8 cellular contexts compared by ENCODE assay signal in genomic region chr2:112690853-112691390, GRCh38. TPM values are rescaled to one million over a fixed set of nuclear protein-coding genes. Genes with fewer than 3 reads are reported as not detected.
DNase-seq lines count a peak whose midpoint lies in the region; ATAC-seq and TF ChIP-seq lines count a peak whose summit lies in the region.

No MANE protein-coding gene starts in this region.

- H3K4me1 Mint-ChIP-seq in naive thymus-derived CD8-positive, alpha-beta T cell, result peaks cover 4 to 30% (median 15%) of the 10 kb centered on the region in 4 donors

- no peak for TF ChIP-seq EP300 in stomach (IDR thresholded peaks at IDR 0.05)

- TF ChIP-seq CTCF in stomach (IDR thresholded peaks at IDR 0.05), result peak in 5 of 7 experiments; percentile 50 to 93 (median 69)

- no peaks in the 10 kb centered on the region for H3K9me3 Mint-ChIP-seq in naive thymus-derived CD8-positive, alpha-beta T cell

- peaks cover 0 to 2% (median 0%) of the 10 kb centered on the region in 5 donors for H3K27me3 Mint-ChIP-seq in naive thymus-derived CD8-positive, alpha-beta T cell

- intact Hi-C loops in stomach (cut with DNase I; ENCODE audit: low total_unique reads), result no loop called here

- no peak for TF ChIP-seq POLR2A in stomach (IDR thresholded peaks at IDR 0.05)

- no peaks in the 10 kb centered on the region for H3K36me3 Mint-ChIP-seq in naive thymus-derived CD8-positive, alpha-beta T cell

- peak overlapping the region in 9 of 10 donors; percentile 18 to 87 (median 49) for H3K27ac Mint-ChIP-seq in naive thymus-derived CD8-positive, alpha-beta T cell

- DNase-seq in EH (ENCODE audit: low read depth), result peak; percentile 47
- DNase-seq in OCI-M1 (lab: John Stamatoyannopoulos, UW), result peak; percentile 86
- peak; percentile 58 for DNase-seq in activated T-cell treated with anti-CD3 and anti-CD28 coated beads for 1 hour (ENCODE audit: low read depth)
- peak; percentile 46 to 83 (median 64) for DNase-seq in naive thymus-derived CD8-positive, alpha-beta T cell
- DNase-seq in stomach, result peak; percentile 71

- peak; percentile 57 for ATAC-seq in HG02798 (IDR thresholded peaks at IDR 0.05; ENCODE audit: poor library complexity, unreplicated experiment)
- ATAC-seq in esophagus mucosa, result peak; percentile 46
- peak; percentile 97 to 100 for ATAC-seq in naive thymus-derived CD8-positive, alpha-beta T cell
- ATAC-seq in HG02938 (IDR thresholded peaks at IDR 0.05; ENCODE audit: unreplicated experiment), result no peak

- POLR2A ChIA-PET in naive thymus-derived CD8-positive, alpha-beta T cell (lab: Charles Lee), result interaction anchor here (1.2 to 3.3 kb wide), 3 partner anchors 57 to 63 kb away, joined by 3 to 22 read pairs (median 11); no protein-coding TSS in a partner anchor

- H3K9me3 ChIP-seq in stomach, result no peaks in the 10 kb centered on the region

- H3K27ac ChIP-seq in stomach, result peak overlapping the region in 1 of 5 donors; percentile 9

- no peaks in the 10 kb centered on the region for H3K36me3 ChIP-seq in stomach

- peak overlapping the region in 5 of 10 donors; percentile 22 to 76 (median 48) for H3K4me3 Mint-ChIP-seq in naive thymus-derived CD8-positive, alpha-beta T cell

- peak overlapping the region in 2 of 4 donors; percentile 11 to 24 for H3K4me3 ChIP-seq in stomach

- peaks cover 0 to 26% (median 7%) of the 10 kb centered on the region in 4 donors for H3K4me1 ChIP-seq in stomach

- WGBS in stomach, 5 donors, result 21 to 43% (median 24%) methylated on average over 9 of the region's 9 CpGs

- no peaks in the 10 kb centered on the region for H3K27me3 ChIP-seq in stomach

RNA-seq across cellular contexts. Expression of gene NT5DC4, which starts 29.9 kb away (rescaled TPM):
- total RNA-seq in esophagus mucosa (not detected), stomach (not detected)
- not detected for total RNA-seq in naive thymus-derived CD8-positive, alpha-beta T cell
- not detected for polyA plus RNA-seq in naive thymus-derived CD8-positive, alpha-beta T cell
- not detected for polyA plus RNA-seq in stomach

RNA-seq across cellular contexts. Expression of gene SLC20A1, which starts 45.2 kb away (rescaled TPM):
- total RNA-seq in esophagus mucosa, result 18.5 TPM
- 10 to 100 TPM; 71.2 to 75.6 TPM for total RNA-seq in naive thymus-derived CD8-positive, alpha-beta T cell
- 10 to 100 TPM; 17.0 to 33.7 (median 21.2) TPM for polyA plus RNA-seq in naive thymus-derived CD8-positive, alpha-beta T cell
- 10 to 100 TPM; 17.5 to 63.8 (median 49.0) TPM for total RNA-seq in stomach
- 10 to 100 TPM in 1 of 3 donors, 1 to 10 TPM in 2; 9.0 to 11.3 (median 9.6) TPM for polyA plus RNA-seq in stomach
